Comparison of ENCODE assay signal across 19 cellular contexts in the genomic region with DNA sequence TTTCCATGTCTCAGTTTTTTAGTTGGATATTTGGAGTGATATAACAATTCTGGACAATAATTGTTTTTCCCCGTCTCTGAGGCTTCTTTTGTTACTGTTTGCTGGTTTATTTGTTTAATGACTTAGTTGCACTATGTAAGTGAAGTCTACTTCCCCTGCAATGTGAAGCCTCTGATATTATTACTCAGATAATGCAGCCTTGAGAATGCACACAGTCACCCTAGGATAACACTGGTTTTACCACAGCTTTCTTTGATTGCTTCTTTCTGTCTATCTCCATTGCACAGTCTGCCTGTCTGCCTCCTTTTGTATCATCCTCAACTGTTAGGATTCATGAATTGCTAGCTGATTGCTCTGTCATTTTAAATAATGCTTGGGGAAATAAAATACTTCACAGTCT.
"Had no signal": no experiment of that assay in that cellular context is flagged by ENCODE, and none has a peak within 500 bp of the region (broad histone marks: within the 10 kb centered on the region; RNA-seq: fewer than 3 reads in every experiment).

No MANE protein-coding gene starts in this region.

- H3K36me3 ChIP-seq: ascending aorta, ovary, stomach, upper lobe of right lung had no signal

- H3K27me3 Mint-ChIP-seq: activated CD4-positive, alpha-beta T cell treated with anti-CD3 and anti-CD28 coated beads, Interleukin-2, amount 10 ng/mL, durations not matched to agents 7 days and 5 days; activated naive CD8-positive, alpha-beta T cell treated with anti-CD3 and anti-CD28 coated beads, Interleukin-2, amount 50 U/mL, for 24 hours had no signal

- H3K27ac Mint-ChIP-seq: activated CD4-positive, alpha-beta T cell treated with anti-CD3 and anti-CD28 coated beads, Interleukin-2, amount 10 ng/mL, durations not matched to agents 7 days and 5 days; activated naive CD8-positive, alpha-beta T cell treated with anti-CD3 and anti-CD28 coated beads, Interleukin-2, amount 50 U/mL, for 24 hours; activated T-helper 1 cell treated with anti-CD3 and anti-CD28 coated beads, Interleukin-12 subunit alpha, Interleukin-12 subunit beta, Interleukin-2, Interleukin-4 antibody, amounts not matched to agents 30 ng/mL and 10 ng/mL and 1 ng/mL, durations not matched to agents 14 hours and 24 hours and 36 hours; T-helper 1 cell treated with Interleukin-12 subunit alpha and Interleukin-12 subunit beta and Interleukin-4 antibody, amounts not matched to agents 30 μg/mL and 1 μg/mL, for 36 hours had no signal

- H3K4me3 ChIP-seq: ascending aorta, coronary artery, ovary, stomach, testis, upper lobe of right lung had no signal

- H3K27me3 ChIP-seq: ascending aorta, ovary, stomach, testis, upper lobe of right lung had no signal

- H3K9me3 ChIP-seq: ascending aorta, ovary, testis, upper lobe of right lung had no signal

- H3K4me1 Mint-ChIP-seq: activated CD4-positive, alpha-beta T cell treated with anti-CD3 and anti-CD28 coated beads, Interleukin-2, amount 10 ng/mL, durations not matched to agents 7 days and 5 days; activated naive CD8-positive, alpha-beta T cell treated with anti-CD3 and anti-CD28 coated beads, Interleukin-2, amount 50 U/mL, for 24 hours; nephron had no signal

- H3K4me1 ChIP-seq: ascending aorta, stomach, testis, upper lobe of right lung had no signal

- DNase-seq: activated CD4-positive, alpha-beta T cell treated with anti-CD3 and anti-CD28 coated beads, Interleukin-2, amount 10 ng/mL, durations not matched to agents 7 days and 5 days; activated CD4-positive, CD25-positive, alpha-beta regulatory T cell; activated naive CD4-positive, alpha-beta T cell; activated naive CD8-positive, alpha-beta T cell treated with anti-CD3 and anti-CD28 coated beads, Interleukin-2, amount 50 U/mL, for 24 hours; central memory CD4-positive, alpha-beta T cell; effector CD4-positive, alpha-beta T cell; head of caudate nucleus; mesendoderm; ovary; stomach; testis; upper lobe of right lung had no signal

- H3K4me3 Mint-ChIP-seq: activated CD4-positive, alpha-beta T cell treated with anti-CD3 and anti-CD28 coated beads, Interleukin-2, amount 10 ng/mL, durations not matched to agents 7 days and 5 days; activated naive CD8-positive, alpha-beta T cell treated with anti-CD3 and anti-CD28 coated beads, Interleukin-2, amount 50 U/mL, for 24 hours; activated T-helper 1 cell treated with anti-CD3 and anti-CD28 coated beads, Interleukin-12 subunit alpha, Interleukin-12 subunit beta, Interleukin-2, Interleukin-4 antibody, amounts not matched to agents 30 ng/mL and 10 ng/mL and 1 ng/mL, durations not matched to agents 14 hours and 24 hours and 36 hours; nephron; T-helper 1 cell treated with Interleukin-12 subunit alpha and Interleukin-12 subunit beta and Interleukin-4 antibody, amounts not matched to agents 30 μg/mL and 1 μg/mL, for 36 hours had no signal

- FAIRE-seq: frontal cortex had no signal

- ATAC-seq: activated naive CD8-positive, alpha-beta T cell treated with anti-CD3 and anti-CD28 coated beads, Interleukin-2, amount 50 U/mL, for 24 hours; sciatic nerve; upper lobe of right lung had no signal

- H3K27ac ChIP-seq: ascending aorta, coronary artery, ovary, stomach, testis, upper lobe of right lung had no signal
